In the genomic region with DNA sequence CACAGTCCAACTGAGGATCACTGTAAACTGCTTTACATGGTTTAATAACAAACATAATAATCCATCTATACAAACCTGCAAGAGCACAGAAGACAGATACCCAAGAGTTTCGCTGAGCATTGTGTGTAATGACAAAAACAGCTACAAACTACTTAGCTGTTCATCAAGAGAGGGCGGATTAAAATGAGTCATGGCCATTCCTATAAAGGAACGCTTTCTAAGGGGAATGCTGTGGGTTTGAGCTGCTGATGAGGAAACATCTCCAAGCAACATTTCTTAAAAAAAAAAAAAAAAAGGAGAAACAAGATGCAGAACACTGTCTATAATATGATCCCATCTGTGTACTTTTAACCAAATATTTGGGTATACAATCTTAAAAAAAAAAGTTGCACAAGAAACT, we compare ENCODE assay signal across 10 cellular contexts. TPM values are rescaled to one million over a fixed set of nuclear protein-coding genes. Genes with fewer than 3 reads are reported as not detected.
DNase-seq lines count a peak whose midpoint lies in the region; ATAC-seq, FAIRE-seq and TF ChIP-seq lines count a peak whose summit lies in the region.
"Had no signal": no experiment of that assay in that cellular context is flagged by ENCODE, and none has a peak within 500 bp of the region (broad histone marks: within the 10 kb centered on the region; RNA-seq: fewer than 3 reads in every experiment).

No MANE protein-coding gene starts in this region.

- DNase-seq in HS-5 (ENCODE audit: low read depth): peak; percentile 68
- peak; percentile 97 for DNase-seq in astrocyte (ENCODE audit: low read depth)
- DNase-seq in memory B cell (ENCODE audit: low spot score in 2 of 2): no peak
- no peak for DNase-seq in mesenteric fat pad (ENCODE audit: low spot score)
- no peak for DNase-seq in NCI-H748 treated with DMSO at 0.1 percent for 48 hours (lab: John Stamatoyannopoulos, UW)
- DNase-seq: NCI-H1048 had no signal

- peak; percentile 74 for FAIRE-seq in astrocyte (lab: Jason Lieb, UNC)
- FAIRE-seq: endothelial cell of umbilical vein had no signal

- H3K27me3 ChIP-seq in BLaER1: no peaks in the 10 kb centered on the region
- H3K27me3 ChIP-seq in astrocyte (ENCODE audit: insufficient read depth, low read length): no peaks in the 10 kb centered on the region

- H3K36me3 ChIP-seq in BLaER1 (peaks cover 10% of the 10 kb centered on the region; the same call in 1 of the 2 replicates), astrocyte (ENCODE audit: insufficient read depth, low read length) (no peaks in the 10 kb centered on the region)

- H3K36me3 Mint-ChIP-seq in astrocyte (ENCODE audit: low read depth, unreplicated experiment) (peaks cover 10% of the 10 kb centered on the region), memory B cell (peaks cover 13% of the 10 kb centered on the region)

- no peak overlapping the region for H2AFZ ChIP-seq in astrocyte (ENCODE audit: low read depth, low read length)

- ATAC-seq in memory B cell (ENCODE audit: low read depth): no peak
- no peak for ATAC-seq in GM18858 (IDR thresholded peaks at IDR 0.05; ENCODE audit: unreplicated experiment)
- no peak for ATAC-seq in HG03135 (IDR thresholded peaks at IDR 0.05; ENCODE audit: unreplicated experiment)

- peaks cover 11% of the 10 kb centered on the region; the same call in 1 of the 2 replicates for H3K9me3 ChIP-seq in BLaER1
- no peaks in the 10 kb centered on the region for H3K9me3 ChIP-seq in astrocyte (ENCODE audit: insufficient read depth, low read depth, low read length)

- H3K4me1 ChIP-seq in BLaER1 (peaks cover 62% of the 10 kb centered on the region), astrocyte (ENCODE audit: insufficient read depth, low read length) (peaks cover 44% of the 10 kb centered on the region)

- H3K27me3 Mint-ChIP-seq in astrocyte (ENCODE audit: low read depth, unreplicated experiment) (no peaks in the 10 kb centered on the region), memory B cell (no peaks in the 10 kb centered on the region)

- no peak overlapping the region for H3K9ac ChIP-seq in BLaER1
- H3K9ac ChIP-seq in astrocyte (ENCODE audit: low read length): no peak overlapping the region

- no peak overlapping the region for H3K4me3 Mint-ChIP-seq in astrocyte (ENCODE audit: unreplicated experiment)
- peak overlapping the region; percentile 80 for H3K4me3 Mint-ChIP-seq in memory B cell

- H3K4me3 ChIP-seq in BLaER1 (no peak overlapping the region), astrocyte (ENCODE audit: insufficient read depth, low read depth, low read length) (no peak overlapping the region)

- no peak overlapping the region for H3K27ac ChIP-seq in BLaER1
- peak overlapping the region; percentile 22 for H3K27ac ChIP-seq in astrocyte (ENCODE audit: low read depth, low read length)

- peak overlapping the region; percentile 95; the same call in 1 of the 2 replicates for H3K4me2 ChIP-seq in BLaER1
- peak overlapping the region; percentile 62 for H3K4me2 ChIP-seq in astrocyte (ENCODE audit: low read length)

- peaks cover 85% of the 10 kb centered on the region for H3K79me2 ChIP-seq in astrocyte (ENCODE audit: insufficient read depth, low read length)

- H3K27ac Mint-ChIP-seq in astrocyte (ENCODE audit: unreplicated experiment) (no peak overlapping the region), memory B cell (peak overlapping the region; percentile 96)

- H3K9me3 Mint-ChIP-seq in astrocyte (ENCODE audit: unreplicated experiment) (peaks cover 4% of the 10 kb centered on the region), memory B cell (no peaks in the 10 kb centered on the region)

- no peak for TF ChIP-seq CTCF in astrocyte (IDR thresholded peaks at IDR 0.05; ENCODE audit: insufficient read depth, low read depth, low read length)

- H4K20me1 ChIP-seq in BLaER1 (peaks cover 41% of the 10 kb centered on the region), astrocyte (ENCODE audit: insufficient read depth, low read length) (peaks cover 91% of the 10 kb centered on the region)

- peaks cover 50% of the 10 kb centered on the region for H3K4me1 Mint-ChIP-seq in astrocyte (ENCODE audit: low read depth, unreplicated experiment)
- peaks cover 72% of the 10 kb centered on the region for H3K4me1 Mint-ChIP-seq in memory B cell

RNA-seq across cellular contexts. Expression of a gene that starts 33.8 kb away (rescaled TPM):
- 111 and 133 TPM in 2 replicates for total RNA-seq in astrocyte
- total RNA-seq in mesenteric fat pad: 69.5 TPM

Comparison
In these comparisons a context has a peak if more than half of its experiments do, and no peak if none do; other contexts are left out.
1. DNase-seq: peak in HS-5 (single experiment) and astrocyte (single experiment); none in memory B cell (0 of 2), mesenteric fat pad (single experiment) and NCI-H748 treated with DMSO at 0.1 percent for 48 hours (single experiment).